ENCODE assay signal across 31 cellular contexts in the genomic region with DNA sequence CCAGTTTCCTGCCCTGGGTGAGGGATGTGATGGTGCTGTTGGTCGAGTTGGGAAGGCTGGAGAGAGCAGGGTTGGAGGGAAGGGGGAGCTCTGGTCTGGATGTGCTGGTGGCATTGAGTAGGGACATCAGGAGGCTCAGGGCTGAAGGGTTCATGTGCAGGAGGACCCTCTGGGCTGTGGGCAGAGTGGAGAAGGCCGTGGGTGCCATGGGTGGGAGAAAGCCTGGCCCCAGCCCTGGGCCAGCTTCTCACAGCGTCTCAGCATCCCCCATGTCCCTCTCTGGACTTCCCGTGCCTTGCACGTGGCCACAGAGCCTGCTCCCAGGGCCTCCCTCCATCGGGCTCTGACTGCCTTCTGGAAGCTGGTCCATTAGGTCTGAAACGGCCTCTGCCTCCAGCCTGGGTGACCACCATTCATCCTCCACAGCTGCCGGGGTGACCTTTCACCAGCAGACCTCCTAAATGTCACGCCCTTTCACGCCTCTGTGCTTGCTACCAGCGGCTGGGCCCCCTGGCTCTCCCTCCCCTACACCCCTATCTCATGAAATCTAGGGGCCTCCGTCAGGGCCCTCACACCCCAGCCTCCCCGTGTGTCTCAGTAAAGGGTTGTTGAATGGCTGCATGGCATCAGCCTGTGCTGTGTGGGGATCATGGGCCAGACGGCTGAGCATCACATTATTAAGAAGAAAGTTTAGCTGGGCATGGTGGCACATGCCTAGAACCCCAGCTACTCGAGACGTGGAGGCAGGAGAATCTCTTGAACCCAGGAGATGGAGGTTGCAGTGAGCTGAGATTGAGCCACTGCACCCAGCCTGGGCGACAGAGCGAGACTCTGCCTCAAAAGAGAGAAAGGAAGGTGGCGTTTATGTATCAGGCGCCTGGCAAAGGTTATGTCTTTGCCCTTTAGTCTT. TPM values are rescaled to one million over a fixed set of nuclear protein-coding genes. Genes with fewer than 3 reads are reported as not detected.
DNase-seq lines count a peak whose midpoint lies in the region; ATAC-seq, FAIRE-seq and TF ChIP-seq lines count a peak whose summit lies in the region.
"Had no signal": no experiment of that assay in that cellular context is flagged by ENCODE, and none has a peak within 500 bp of the region (broad histone marks: within the 10 kb centered on the region; RNA-seq: fewer than 3 reads in every experiment).

No MANE protein-coding gene starts in this region.

- no peak overlapping the region for H2BK12ac ChIP-seq in neuronal stem cell (ENCODE audit: low read length)

- H2AFZ ChIP-seq in neuronal stem cell (ENCODE audit: low read length), result no peak overlapping the region

- H3K14ac ChIP-seq in neuronal stem cell (ENCODE audit: low read length), result no peak overlapping the region

- H3K4me3 ChIP-seq in CD4-positive, CD25-positive, alpha-beta regulatory T cell (ENCODE audit: low read depth, low read length), result no peak overlapping the region
- H3K4me3 ChIP-seq in adrenal gland (no peak overlapping the region), neuronal stem cell (ENCODE audit: low read length in 2 of 2) (no peak overlapping the region), small intestine (ENCODE audit: low read depth in 1 of 2, low read length in 2 of 2) (no peak overlapping the region)
- H3K4me3 ChIP-seq: ovary, smooth muscle cell, thoracic aorta, vagina had no signal

- no peak for TF ChIP-seq POLR2A in adrenal gland (IDR thresholded peaks at IDR 0.05)

- no peaks in the 10 kb centered on the region for H3K36me3 ChIP-seq in CD4-positive, CD25-positive, alpha-beta regulatory T cell (ENCODE audit: control insufficient read depth, insufficient read depth, low read length)
- H3K36me3 ChIP-seq in adrenal gland (replicated peaks in 1 of 2) (peaks cover 0 to 15% of the 10 kb centered on the region in 2 donors), neuronal stem cell (replicated peaks in 1 of 2; ENCODE audit: control insufficient read depth in 2 of 2, insufficient read depth in 2 of 2, low read length in 2 of 2) (peaks cover 0 to 1% of the 10 kb centered on the region in 2 donors), small intestine (ENCODE audit: control insufficient read depth in 2 of 2, insufficient read depth in 2 of 2, low read length in 2 of 2) (no peaks in the 10 kb centered on the region)
- H3K36me3 ChIP-seq: ovary, thoracic aorta, vagina had no signal

- DNase-seq in T-helper 1 cell, result no peak
- DNase-seq in CD4-positive, CD25-positive, alpha-beta regulatory T cell, result no peak
- no peak for DNase-seq in adrenal gland
- DNase-seq in neuronal stem cell (ENCODE audit: low spot score), result no peak
- no peak for DNase-seq in small intestine
- DNase-seq in RCC 7860 (ENCODE audit: low spot score), result no peak
- DNase-seq in stimulated activated CD4-positive, alpha-beta T cell treated with anti-CD3 and anti-CD28 coated beads, Interleukin-2, amount 100 ng/mL, for 48 hours, result no peak
- DNase-seq: activated CD4-positive, alpha-beta T cell treated with anti-CD3 and anti-CD28 coated beads, Interleukin-2, amount 50 U/mL, for 48 hours; activated CD8-positive, alpha-beta memory T cell treated with anti-CD3 and anti-CD28 coated beads, Interleukin-2, amount 50 U/mL, for 48 hours; activated effector memory CD4-positive, alpha-beta T cell treated with Interleukin-2 at 50 U/mL for 16 hours; GOT3; islet precursor cell; naive thymus-derived CD4-positive, alpha-beta T cell; NCI-H187; NCI-H2171; OCI-M1; ovary; stimulated activated CD4-positive, alpha-beta T cell treated with anti-CD3 and anti-CD28 coated beads, Interleukin-2, amount 100 ng/mL, for 24 hours; T-helper 9 cell; WERI-Rb-1 had no signal

- peaks cover 31% of the 10 kb centered on the region for H3K4me1 ChIP-seq in CD4-positive, CD25-positive, alpha-beta regulatory T cell (ENCODE audit: control insufficient read depth, insufficient read depth, low read length, poor library complexity, severe bottlenecking)
- peaks cover 32 to 37% of the 10 kb centered on the region in 2 donors for H3K4me1 ChIP-seq in adrenal gland (replicated peaks in 1 of 2)
- H3K4me1 ChIP-seq in neuronal stem cell (ENCODE audit: control insufficient read depth in 2 of 2, insufficient read depth in 1 of 2, low read depth in 1 of 2, low read length in 2 of 2), result peaks cover 0 to 2% of the 10 kb centered on the region in 2 donors
- H3K4me1 ChIP-seq in small intestine (ENCODE audit: control insufficient read depth in 2 of 2, insufficient read depth in 1 of 2, low read depth in 1 of 2, low read length in 1 of 2), result peaks cover 0 to 3% of the 10 kb centered on the region in 2 donors

- H4K8ac ChIP-seq in neuronal stem cell (ENCODE audit: low read depth, low read length), result no peak overlapping the region

- no peaks in the 10 kb centered on the region for H3K9me3 Mint-ChIP-seq in T-helper 1 cell treated with Interleukin-12 subunit alpha and Interleukin-12 subunit beta and Interleukin-4 antibody, amounts not matched to agents 30 μg/mL and 1 μg/mL, for 36 hours
- no peaks in the 10 kb centered on the region for H3K9me3 Mint-ChIP-seq in CD4-positive, CD25-positive, alpha-beta regulatory T cell
- H3K9me3 Mint-ChIP-seq: brain; IgD-negative memory B cell; naive thymus-derived CD4-positive, alpha-beta T cell had no signal

- no peaks in the 10 kb centered on the region for H3K36me3 Mint-ChIP-seq in T-helper 1 cell treated with Interleukin-12 subunit alpha and Interleukin-12 subunit beta and Interleukin-4 antibody, amounts not matched to agents 30 μg/mL and 1 μg/mL, for 36 hours (ENCODE audit: low read depth)
- no peaks in the 10 kb centered on the region for H3K36me3 Mint-ChIP-seq in CD4-positive, CD25-positive, alpha-beta regulatory T cell
- H3K36me3 Mint-ChIP-seq: brain; IgD-negative memory B cell; naive thymus-derived CD4-positive, alpha-beta T cell had no signal

- no peaks in the 10 kb centered on the region for H3K27me3 ChIP-seq in CD4-positive, CD25-positive, alpha-beta regulatory T cell (ENCODE audit: control insufficient read depth, insufficient read depth, low read length)
- H3K27me3 ChIP-seq in adrenal gland, result no peaks in the 10 kb centered on the region
- peaks cover 0 to 27% (median 0%) of the 10 kb centered on the region in 3 experiments for H3K27me3 ChIP-seq in neuronal stem cell (ENCODE audit: control insufficient read depth in 3 of 3, insufficient read depth in 3 of 3, low read depth in 1 of 3, low read length in 3 of 3)
- no peaks in the 10 kb centered on the region for H3K27me3 ChIP-seq in small intestine (ENCODE audit: control insufficient read depth in 2 of 2, insufficient read depth in 2 of 2, low read length in 2 of 2)
- H3K27me3 ChIP-seq: ovary, vagina had no signal

- H3K4me3 Mint-ChIP-seq in T-helper 1 cell treated with Interleukin-12 subunit alpha and Interleukin-12 subunit beta and Interleukin-4 antibody, amounts not matched to agents 30 μg/mL and 1 μg/mL, for 36 hours, result no peak overlapping the region
- H3K4me3 Mint-ChIP-seq in CD4-positive, CD25-positive, alpha-beta regulatory T cell, result no peak overlapping the region
- H3K4me3 Mint-ChIP-seq: brain, IgD-negative memory B cell had no signal

- intact Hi-C loops in adrenal gland (cut with DNase I), result no loop called here

- no peak overlapping the region for H4K91ac ChIP-seq in neuronal stem cell (ENCODE audit: low read depth, low read length, poor library complexity)

- peak overlapping the region; percentile 53 for H3K27ac Mint-ChIP-seq in T-helper 1 cell treated with Interleukin-12 subunit alpha and Interleukin-12 subunit beta and Interleukin-4 antibody, amounts not matched to agents 30 μg/mL and 1 μg/mL, for 36 hours
- peak overlapping the region; percentile 78 to 96 (median 82) for H3K27ac Mint-ChIP-seq in CD4-positive, CD25-positive, alpha-beta regulatory T cell
- H3K27ac Mint-ChIP-seq: IgD-negative memory B cell had no signal

- peak overlapping the region; percentile 42 for H2BK5ac ChIP-seq in neuronal stem cell (ENCODE audit: low read length)

- H3K79me1 ChIP-seq in neuronal stem cell (ENCODE audit: low read depth, low read length), result no peaks in the 10 kb centered on the region

- FAIRE-seq in small intestine (lab: Jason Lieb, UNC) (no peak), RCC 7860 (lab: Jason Lieb, UNC) (no peak)
- FAIRE-seq: G401.6 had no signal

- no peak overlapping the region for H2BK120ac ChIP-seq in neuronal stem cell (ENCODE audit: low read depth, low read length)

- H2BK15ac ChIP-seq in neuronal stem cell (ENCODE audit: low read length), result peak overlapping the region; percentile 5

- H2AK5ac ChIP-seq in neuronal stem cell (ENCODE audit: low read depth, low read length), result no peak overlapping the region

- WGBS in adrenal gland, 4 donors, result 82 to 88% (median 86%) methylated on average over 19 to 20 of the region's 20 CpGs
- no CpG with 5 or more reads among the region's 20 CpGs for WGBS in neuronal stem cell (ENCODE audit: extremely low coverage in 2 of 2, insufficient read length in 2 of 2, insufficient replicate concordance in 1 of 2), 2 donors
- 55 to 72% (median 59%) methylated on average over 16 to 20 of the region's 20 CpGs for WGBS in small intestine, 3 donors

- ATAC-seq in CD4-positive, CD25-positive, alpha-beta regulatory T cell (ENCODE audit: low read depth in 2 of 2), result no peak
- ATAC-seq: naive thymus-derived CD4-positive, alpha-beta T cell had no signal

- TF ChIP-seq CTCF in adrenal gland (IDR thresholded peaks at IDR 0.05), result no peak

- H3K9ac ChIP-seq in neuronal stem cell (ENCODE audit: low read depth, low read length, poor library complexity), result no peak overlapping the region

- H3K23ac ChIP-seq in neuronal stem cell (ENCODE audit: low read depth, low read length, poor library complexity), result peak overlapping the region; percentile 2

- no peak overlapping the region for H3K4ac ChIP-seq in neuronal stem cell (ENCODE audit: low read length)

- peak overlapping the region; percentile 70 for H3K18ac ChIP-seq in neuronal stem cell (ENCODE audit: low read length)

- H3K27me3 Mint-ChIP-seq in T-helper 1 cell treated with Interleukin-12 subunit alpha and Interleukin-12 subunit beta and Interleukin-4 antibody, amounts not matched to agents 30 μg/mL and 1 μg/mL, for 36 hours (ENCODE audit: low read depth), result peaks cover 2% of the 10 kb centered on the region
- no peaks in the 10 kb centered on the region for H3K27me3 Mint-ChIP-seq in CD4-positive, CD25-positive, alpha-beta regulatory T cell

- no peak overlapping the region for H3K27ac ChIP-seq in CD4-positive, CD25-positive, alpha-beta regulatory T cell (ENCODE audit: insufficient read depth, low read length, poor library complexity, severe bottlenecking)
- H3K27ac ChIP-seq in adrenal gland, result peak overlapping the region in 3 of 5 donors; percentile 30 to 78 (median 68)
- no peak overlapping the region for H3K27ac ChIP-seq in neuronal stem cell (replicated peaks; ENCODE audit: low read length)
- H3K27ac ChIP-seq in small intestine (ENCODE audit: low read depth in 1 of 2, low read length in 1 of 2), result no peak overlapping the region
- H3K27ac ChIP-seq: 22Rv1, ovary, thoracic aorta, vagina, WERI-Rb-1 had no signal

- H3K4me1 Mint-ChIP-seq in T-helper 1 cell treated with Interleukin-12 subunit alpha and Interleukin-12 subunit beta and Interleukin-4 antibody, amounts not matched to agents 30 μg/mL and 1 μg/mL, for 36 hours (ENCODE audit: low read depth), result peaks cover 29% of the 10 kb centered on the region
- peaks cover 0 to 31% (median 19%) of the 10 kb centered on the region in 4 donors for H3K4me1 Mint-ChIP-seq in CD4-positive, CD25-positive, alpha-beta regulatory T cell
- H3K4me1 Mint-ChIP-seq: IgD-negative memory B cell had no signal

- no peak overlapping the region for H3K4me2 ChIP-seq in neuronal stem cell (ENCODE audit: insufficient read depth, low read length, poor library complexity, severe bottlenecking)
- H3K4me2 ChIP-seq: smooth muscle cell had no signal

- H3K9me3 ChIP-seq in CD4-positive, CD25-positive, alpha-beta regulatory T cell (ENCODE audit: control insufficient read depth in 2 of 2, low read length in 2 of 2), result no peaks in the 10 kb centered on the region
- no peaks in the 10 kb centered on the region for H3K9me3 ChIP-seq in adrenal gland (replicated peaks in 1 of 3)
- H3K9me3 ChIP-seq in neuronal stem cell (replicated peaks in 1 of 2; ENCODE audit: control insufficient read depth in 2 of 2, insufficient read depth in 1 of 2, low read depth in 1 of 2, low read length in 2 of 2), result no peaks in the 10 kb centered on the region
- H3K9me3 ChIP-seq in small intestine (ENCODE audit: control insufficient read depth, low read depth), result no peaks in the 10 kb centered on the region
- H3K9me3 ChIP-seq: ovary, thoracic aorta, vagina had no signal

RNA-seq across cellular contexts. Expression of a gene that starts 25.5 kb away (rescaled TPM):
- 0.84 TPM for total RNA-seq in CD4-positive, CD25-positive, alpha-beta regulatory T cell
- under 1 TPM in 3 of 4 donors, not detected in 1; 0.12 to 0.22 (median 0.14) TPM for polyA plus RNA-seq in CD4-positive, CD25-positive, alpha-beta regulatory T cell
- total RNA-seq in adrenal gland, result 100 to 1,000 TPM in 4 of 8 donors, 10 to 100 TPM in 4; 66.1 to 175 (median 102) TPM
- polyA plus RNA-seq in adrenal gland (100 to 1,000 TPM in 1 of 3 donors, 10 to 100 TPM in 2; 46.8 to 150 (median 67.2) TPM), small intestine (1 to 10 TPM; 1.4 to 2.8 (median 1.6) TPM)
- polyA plus RNA-seq in neuronal stem cell (2013, experiment 1 of 2), result 0.71 TPM
- polyA plus RNA-seq in neuronal stem cell (2013, experiment 2 of 2), result 0.60 TPM
- polyA plus RNA-seq: IgD-negative memory B cell; naive thymus-derived CD4-positive, alpha-beta T cell had no signal

RNA-seq across cellular contexts. Expression of a gene that starts 50.9 kb away (rescaled TPM):
- not detected for total RNA-seq in CD4-positive, CD25-positive, alpha-beta regulatory T cell
- not detected for polyA plus RNA-seq in CD4-positive, CD25-positive, alpha-beta regulatory T cell
- under 1 TPM in 2 of 8 donors, not detected in 6; 0.50 to 0.92 TPM for total RNA-seq in adrenal gland
- polyA plus RNA-seq in adrenal gland (1 to 10 TPM in 1 of 3 donors, not detected in 2; 1.6 TPM), small intestine (1 to 10 TPM in 2 of 3 donors, not detected in 1; 1.5 to 2.7 TPM)
- polyA plus RNA-seq in neuronal stem cell (2013, experiment 1 of 2), result not detected
- not detected for polyA plus RNA-seq in neuronal stem cell (2013, experiment 2 of 2)
- total RNA-seq: glomerular endothelial cell, lower leg skin, smooth muscle cell, thoracic aorta, vagina had no signal
- polyA plus RNA-seq: adipose tissue; IgD-negative memory B cell; naive thymus-derived CD4-positive, alpha-beta T cell; ovary; smooth muscle cell had no signal

Comparison
In these comparisons a context has a peak if more than half of its experiments do, and no peak if none do; other contexts are left out.
1. H3K27ac ChIP-seq: peak in adrenal gland (3 of 5); none in CD4-positive, CD25-positive, alpha-beta regulatory T cell (single experiment), neuronal stem cell (single experiment) and small intestine (0 of 2).
2. RNA of a gene that starts 25.5 kb away (polyA plus RNA-seq): 46.8 to 150 TPM in adrenal gland; 1.4 to 2.8 TPM in small intestine and 0.12 to 0.22 TPM in CD4-positive, CD25-positive, alpha-beta regulatory T cell; every median in the first group is over 10 times any median in the second.